16 cellular contexts compared by ENCODE assay signal in genomic region chr6:37866590-37867507, GRCh38. TPM values are rescaled to one million over a fixed set of nuclear protein-coding genes. Genes with fewer than 3 reads are reported as not detected.
DNase-seq lines count a peak whose midpoint lies in the region; ATAC-seq and TF ChIP-seq lines count a peak whose summit lies in the region.
"Had no signal": no experiment of that assay in that cellular context is flagged by ENCODE, and none has a peak within 500 bp of the region (broad histone marks: within the 10 kb centered on the region; RNA-seq: fewer than 3 reads in every experiment).

No MANE protein-coding gene starts in this region.

- H3K27me3 Mint-ChIP-seq in activated CD4-positive, alpha-beta T cell treated with anti-CD3 and anti-CD28 coated beads, Interleukin-2, amount 10 ng/mL, durations not matched to agents 24 days and 14 days: no peaks in the 10 kb centered on the region
- no peaks in the 10 kb centered on the region for H3K27me3 Mint-ChIP-seq in chondrocyte (ENCODE audit: low read depth)

- H3K9me3 ChIP-seq in smooth muscle cell (replicated peaks; ENCODE audit: low read depth): no peaks in the 10 kb centered on the region
- H3K9me3 ChIP-seq: sigmoid colon had no signal

- H2AFZ ChIP-seq in smooth muscle cell (ENCODE audit: low read depth): no peak overlapping the region
- H2AFZ ChIP-seq: neural progenitor cell had no signal

- H3F3A ChIP-seq in smooth muscle cell (ENCODE audit: low read depth): peaks cover 11% of the 10 kb centered on the region

- peak overlapping the region; percentile 66 for H3K27ac Mint-ChIP-seq in activated CD4-positive, alpha-beta T cell treated with anti-CD3 and anti-CD28 coated beads, Interleukin-2, amount 10 ng/mL, durations not matched to agents 24 days and 14 days
- H3K27ac Mint-ChIP-seq in chondrocyte (ENCODE audit: unreplicated experiment): peak overlapping the region; percentile 94
- H3K27ac Mint-ChIP-seq: neural progenitor cell had no signal

- no peak for ATAC-seq in GM21576 (IDR thresholded peaks at IDR 0.05; ENCODE audit: unreplicated experiment)

- H3K27me3 ChIP-seq in smooth muscle cell (ENCODE audit: low read depth): no peaks in the 10 kb centered on the region
- H3K27me3 ChIP-seq: neural progenitor cell, sigmoid colon, stomach had no signal

- intact Hi-C loops in activated CD4-positive, alpha-beta T cell treated with anti-CD3 and anti-CD28 coated beads, Interleukin-2, amount 10 ng/mL, durations not matched to agents 24 days and 14 days (cut with micrococcal nuclease): loop anchor here (5.0 kb wide), 1 partner anchor 120 kb away; no protein-coding TSS in a partner anchor

- no peak overlapping the region for H3K4me3 ChIP-seq in smooth muscle cell
- H3K4me3 ChIP-seq: neural progenitor cell, sigmoid colon, stomach had no signal

- no peak for TF ChIP-seq CTCF in chondrocyte (IDR thresholded peaks at IDR 0.05)
- TF ChIP-seq CTCF in smooth muscle cell (IDR thresholded peaks at IDR 0.05; ENCODE audit: borderline replicate concordance, insufficient read depth, poor library complexity, severe bottlenecking): no peak

- H4K20me1 ChIP-seq in smooth muscle cell (ENCODE audit: low read depth): peaks cover 100% of the 10 kb centered on the region

- DNase-seq in activated CD4-positive, alpha-beta T cell treated with anti-CD3 and anti-CD28 coated beads, Interleukin-2, amount 10 ng/mL, durations not matched to agents 24 days and 14 days: no peak
- DNase-seq in activated CD4-positive, alpha-beta T cell treated with anti-CD3 and anti-CD28 coated beads, Interleukin-2, amount 50 U/mL, for 48 hours: no peak
- DNase-seq in M059J (ENCODE audit: low read depth) (peak; percentile 32), chondrocyte (ENCODE audit: low spot score) (no peak), smooth muscle cell (lab: John Stamatoyannopoulos, UW; ENCODE audit: unreplicated experiment) (no peak), hypothalamus (lab: John Stamatoyannopoulos, UW) (no peak), NOMO-1 (lab: John Stamatoyannopoulos, UW; ENCODE audit: unreplicated experiment in 2 of 2) (no peak)
- DNase-seq: activated CD8-positive, alpha-beta memory T cell treated with anti-CD3 and anti-CD28 coated beads for 24 hours; dermis blood vessel endothelial cell; NCI-H187; NCI-H524; sigmoid colon; stomach; T-helper 9 cell had no signal

- no peaks in the 10 kb centered on the region for H3K36me3 ChIP-seq in smooth muscle cell (ENCODE audit: low read depth)
- H3K36me3 ChIP-seq: neural progenitor cell, sigmoid colon, stomach had no signal

- WGBS in smooth muscle cell (ENCODE audit: low lambda C conversion rate): 76% methylated on average over 6 of the region's 6 CpGs

- H3K36me3 Mint-ChIP-seq in activated CD4-positive, alpha-beta T cell treated with anti-CD3 and anti-CD28 coated beads, Interleukin-2, amount 10 ng/mL, durations not matched to agents 24 days and 14 days (ENCODE audit: low read depth): peaks cover 19% of the 10 kb centered on the region
- H3K36me3 Mint-ChIP-seq in chondrocyte (ENCODE audit: low read depth): no peaks in the 10 kb centered on the region

- H3K4me1 Mint-ChIP-seq in activated CD4-positive, alpha-beta T cell treated with anti-CD3 and anti-CD28 coated beads, Interleukin-2, amount 10 ng/mL, durations not matched to agents 24 days and 14 days: peaks cover 30% of the 10 kb centered on the region
- peaks cover 75% of the 10 kb centered on the region for H3K4me1 Mint-ChIP-seq in chondrocyte (ENCODE audit: low read depth)

- peaks cover 100% of the 10 kb centered on the region for H3K79me2 ChIP-seq in smooth muscle cell (ENCODE audit: low read depth)

- no peaks in the 10 kb centered on the region for H3K9me3 Mint-ChIP-seq in activated CD4-positive, alpha-beta T cell treated with anti-CD3 and anti-CD28 coated beads, Interleukin-2, amount 10 ng/mL, durations not matched to agents 24 days and 14 days
- H3K9me3 Mint-ChIP-seq in chondrocyte (ENCODE audit: low read depth): no peaks in the 10 kb centered on the region

- H3K4me3 Mint-ChIP-seq in activated CD4-positive, alpha-beta T cell treated with anti-CD3 and anti-CD28 coated beads, Interleukin-2, amount 10 ng/mL, durations not matched to agents 24 days and 14 days: no peak overlapping the region
- H3K4me3 Mint-ChIP-seq in chondrocyte (ENCODE audit: unreplicated experiment): no peak overlapping the region
- H3K4me3 Mint-ChIP-seq: neural progenitor cell had no signal

- H3K4me1 ChIP-seq in smooth muscle cell (ENCODE audit: low read depth): peaks cover 24% of the 10 kb centered on the region

- H3K27ac ChIP-seq in smooth muscle cell (ENCODE audit: low read depth): peak overlapping the region; percentile 77
- H3K27ac ChIP-seq: neural progenitor cell, sigmoid colon, stomach had no signal

- peak overlapping the region; percentile 29 for H3K9ac ChIP-seq in smooth muscle cell (ENCODE audit: low read depth)
- H3K9ac ChIP-seq: neural progenitor cell had no signal

- H3K4me2 ChIP-seq in smooth muscle cell: peak overlapping the region; percentile 21
- H3K4me2 ChIP-seq: neural progenitor cell had no signal

RNA-seq across cellular contexts. Expression of gene ZFAND3, which starts 47.3 kb away (rescaled TPM):
- 31.5 and 39.6 TPM in 2 replicates for total RNA-seq in activated CD4-positive, alpha-beta T cell treated with anti-CD3 and anti-CD28 coated beads, Interleukin-2, amount 10 ng/mL, durations not matched to agents 24 days and 14 days
- total RNA-seq in M059J (2014; rRNA removed; shearing (Covaris generic)): 17.6 and 36.2 TPM in 2 replicates
- total RNA-seq in chondrocyte: 62.8 to 99.6 TPM (median 98.5 TPM) in 3 replicates
- total RNA-seq in smooth muscle cell: 27.6 and 33.3 TPM in 2 replicates
- polyA plus RNA-seq in smooth muscle cell: 40.5 and 52.3 TPM in 2 replicates
